Comparison of ENCODE assay signal across 23 cellular contexts in the genomic region with DNA sequence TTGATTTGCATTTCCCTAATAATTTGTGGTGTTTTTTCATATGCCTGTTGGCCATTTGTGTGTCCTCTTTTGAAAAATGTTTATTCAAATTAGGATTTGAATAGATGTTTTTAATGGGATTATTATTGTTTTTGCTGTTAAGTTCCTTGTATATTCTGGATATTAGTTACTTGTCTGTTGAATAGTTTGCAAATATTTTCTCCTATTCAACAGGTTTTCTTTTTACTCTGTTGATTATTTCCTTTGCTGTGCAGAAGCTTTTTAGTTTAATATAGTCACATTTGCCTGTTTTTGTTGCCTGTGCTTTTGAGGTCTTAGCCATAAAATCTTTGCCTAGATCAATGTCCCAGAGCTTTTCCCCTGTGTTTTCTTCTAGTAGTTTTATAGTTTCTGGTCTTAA.
"Had no signal": no experiment of that assay in that cellular context is flagged by ENCODE, and none has a peak within 500 bp of the region (broad histone marks: within the 10 kb centered on the region; RNA-seq: fewer than 3 reads in every experiment).

No MANE protein-coding gene starts in this region.

- ATAC-seq: foreskin keratinocyte; left cardiac atrium; natural killer cell treated with Interleukin-12 subunit alpha and Interleukin-12 subunit beta and Interleukin-15 and Interleukin-18, amount 100 ng/mL, for 72 hours; psoas muscle; right lobe of liver; stimulated activated memory B cell treated with anti-CD40 and anti-IgM and Interleukin-4, amounts not matched to agents 10 μg/mL and 1 μg/mL and 100 μg/mL, for 72 hours had no signal

- H3K27ac ChIP-seq: foreskin keratinocyte, left ventricle myocardium inferior, neural progenitor cell, psoas muscle, right lobe of liver, tibial artery, uterus had no signal

- H3K27ac Mint-ChIP-seq: endodermal cell; natural killer cell treated with Interleukin-12 subunit alpha and Interleukin-12 subunit beta and Interleukin-15 and Interleukin-18, amount 100 ng/mL, for 72 hours; neural progenitor cell; stimulated activated memory B cell treated with anti-CD40 and anti-IgM and Interleukin-4, amounts not matched to agents 10 μg/mL and 1 μg/mL and 100 μg/mL, for 72 hours; stimulated activated naive CD8-positive, alpha-beta T cell treated with anti-CD3 and anti-CD28 coated beads, Interleukin-15, Interleukin-2, amounts not matched to agents 100 ng/mL and 50 ng/mL, for 24 hours had no signal

- DNase-seq: effector CD4-positive, alpha-beta T cell; endodermal cell; erythroblast; foreskin keratinocyte; immature natural killer cell; kidney; left cardiac atrium; left ventricle myocardium inferior; mesenchymal stem cell; midbrain; psoas muscle; retina; right lobe of liver; stimulated activated CD4-positive, alpha-beta T cell treated with anti-CD3 and anti-CD28 coated beads, Interleukin-4, amount 100 ng/mL, for 1 hour; stimulated activated CD8-positive, alpha-beta memory T cell treated with anti-CD3 and anti-CD28 coated beads, Interleukin-4, amount 100 ng/mL, for 48 hours; tibial artery; upper lobe of left lung; uterus had no signal

- H3K36me3 ChIP-seq: uterus had no signal

- H3K4me3 Mint-ChIP-seq: endodermal cell; immature natural killer cell; natural killer cell treated with Interleukin-12 subunit alpha and Interleukin-12 subunit beta and Interleukin-15 and Interleukin-18, amount 100 ng/mL, for 72 hours; neural progenitor cell; stimulated activated memory B cell treated with anti-CD40 and anti-IgM and Interleukin-4, amounts not matched to agents 10 μg/mL and 1 μg/mL and 100 μg/mL, for 72 hours; stimulated activated naive CD8-positive, alpha-beta T cell treated with anti-CD3 and anti-CD28 coated beads, Interleukin-15, Interleukin-2, amounts not matched to agents 100 ng/mL and 50 ng/mL, for 24 hours had no signal

- H3K9me3 Mint-ChIP-seq: immature natural killer cell; natural killer cell treated with Interleukin-12 subunit alpha and Interleukin-12 subunit beta and Interleukin-15 and Interleukin-18, amount 100 ng/mL, for 72 hours; stimulated activated memory B cell treated with anti-CD40 and anti-IgM and Interleukin-4, amounts not matched to agents 10 μg/mL and 1 μg/mL and 100 μg/mL, for 72 hours; stimulated activated naive CD8-positive, alpha-beta T cell treated with anti-CD3 and anti-CD28 coated beads, Interleukin-15, Interleukin-2, amounts not matched to agents 100 ng/mL and 50 ng/mL, for 24 hours had no signal

- H3K4me3 ChIP-seq: left ventricle myocardium inferior, lung, neural progenitor cell, psoas muscle, right lobe of liver, tibial artery, upper lobe of left lung, uterus had no signal

- H3K4me1 Mint-ChIP-seq: endodermal cell, neural progenitor cell had no signal

- H3K4me1 ChIP-seq: neural progenitor cell, psoas muscle, tibial artery, uterus had no signal

- H3K27me3 Mint-ChIP-seq: natural killer cell treated with Interleukin-12 subunit alpha and Interleukin-12 subunit beta and Interleukin-15 and Interleukin-18, amount 100 ng/mL, for 72 hours; stimulated activated memory B cell treated with anti-CD40 and anti-IgM and Interleukin-4, amounts not matched to agents 10 μg/mL and 1 μg/mL and 100 μg/mL, for 72 hours; stimulated activated naive CD8-positive, alpha-beta T cell treated with anti-CD3 and anti-CD28 coated beads, Interleukin-15, Interleukin-2, amounts not matched to agents 100 ng/mL and 50 ng/mL, for 24 hours had no signal

- H3K27me3 ChIP-seq: foreskin keratinocyte, neural progenitor cell, right lobe of liver, tibial artery, upper lobe of left lung, uterus had no signal

- H3K9me3 ChIP-seq: left ventricle myocardium inferior, psoas muscle, right lobe of liver, tibial artery, upper lobe of left lung, uterus had no signal
